In genomic region chr17:75701288-75701687, GRCh38 we compare ENCODE assay signal across 14 cellular contexts. TPM values are rescaled to one million over a fixed set of nuclear protein-coding genes. Genes with fewer than 3 reads are reported as not detected.
DNase-seq lines count a peak whose midpoint lies in the region; ATAC-seq and TF ChIP-seq lines count a peak whose summit lies in the region.
"Had no signal": no experiment of that assay in that cellular context is flagged by ENCODE, and none has a peak within 500 bp of the region (broad histone marks: within the 10 kb centered on the region; RNA-seq: fewer than 3 reads in every experiment).

No MANE protein-coding gene starts in this region.

- peaks cover 24% of the 10 kb centered on the region for H3K4me1 Mint-ChIP-seq in mesothelial cell of epicardium

- TF ChIP-seq CTCF in PC-9 (conservative IDR thresholded peaks at IDR 0.05) (no peak), mesothelial cell of epicardium (IDR thresholded peaks at IDR 0.05; ENCODE audit: unreplicated experiment) (no peak)

- H3K4me2 ChIP-seq in PC-9, result peak overlapping the region; percentile 59
- H3K4me2 ChIP-seq: BLaER1 had no signal

- intact Hi-C loops in PC-9 (cut with micrococcal nuclease; ENCODE audit: unreplicated experiment) (no loop called here), aorta (cut with DNase I) (no loop called here)

- H3K9me3 ChIP-seq in PC-9 (ENCODE audit: insufficient read depth, low read depth) (no peaks in the 10 kb centered on the region), aorta (ENCODE audit: control insufficient read depth, low read length) (no peaks in the 10 kb centered on the region)
- H3K9me3 ChIP-seq: BLaER1, body of pancreas, thoracic aorta had no signal

- peak overlapping the region; percentile 98 for H3K27ac Mint-ChIP-seq in mesothelial cell of epicardium
- H3K27ac Mint-ChIP-seq: nephron had no signal

- H3K4me3 Mint-ChIP-seq in mesothelial cell of epicardium, result no peak overlapping the region
- H3K4me3 Mint-ChIP-seq: nephron had no signal

- H3K36me3 ChIP-seq in PC-9 (ENCODE audit: low read depth) (peaks cover 13% of the 10 kb centered on the region; the same call in 1 of the 2 replicates), aorta (ENCODE audit: control insufficient read depth in 1 of 2, insufficient read depth in 2 of 2, low read length in 1 of 2) (peaks cover 2 to 12% of the 10 kb centered on the region in 2 donors)

- WGBS in aorta, 2 donors, result 84 to 86% methylated on average over 10 of the region's 10 CpGs

- no peaks in the 10 kb centered on the region for H3K9me3 Mint-ChIP-seq in mesothelial cell of epicardium
- H3K9me3 Mint-ChIP-seq: nephron had no signal

- peaks cover 39% of the 10 kb centered on the region for H3K36me3 Mint-ChIP-seq in mesothelial cell of epicardium

- no peaks in the 10 kb centered on the region for H3K27me3 Mint-ChIP-seq in mesothelial cell of epicardium (ENCODE audit: low read depth)

- H3K4me3 ChIP-seq in PC-9 (no peak overlapping the region), aorta (ENCODE audit: low read length in 2 of 2) (no peak overlapping the region)
- H3K4me3 ChIP-seq: BLaER1, body of pancreas, thoracic aorta had no signal

- H3F3A ChIP-seq in PC-9 (ENCODE audit: insufficient read depth, low read depth), result peaks cover 49% of the 10 kb centered on the region

- peaks cover 29% of the 10 kb centered on the region for H3K79me2 ChIP-seq in PC-9 (ENCODE audit: low read depth)

- CTCF ChIA-PET in PC-9 (lab: Charles Lee), result no interaction called here

- ATAC-seq in HG02852 (IDR thresholded peaks at IDR 0.05; ENCODE audit: unreplicated experiment) (no peak), aorta (ENCODE audit: low FRiP score) (no peak)
- ATAC-seq: body of pancreas had no signal

- H3K4me1 ChIP-seq in PC-9 (replicated peaks; ENCODE audit: insufficient read depth) (peaks cover 61% of the 10 kb centered on the region), aorta (ENCODE audit: control insufficient read depth in 1 of 2, insufficient read depth in 2 of 2, low read length in 2 of 2) (no peaks in the 10 kb centered on the region)

- H2AFZ ChIP-seq in PC-9, result no peak overlapping the region

- no peaks in the 10 kb centered on the region for H3K27me3 ChIP-seq in PC-9 (ENCODE audit: insufficient read depth, low read depth)
- no peaks in the 10 kb centered on the region for H3K27me3 ChIP-seq in aorta (ENCODE audit: control insufficient read depth in 1 of 2, insufficient read depth in 2 of 2, low read length in 1 of 2)
- H3K27me3 ChIP-seq: BLaER1, body of pancreas had no signal

- no peaks in the 10 kb centered on the region for H4K20me1 ChIP-seq in PC-9 (ENCODE audit: insufficient read depth)

- H3K27ac ChIP-seq in PC-9 (peak overlapping the region; percentile 71), cingulate gyrus (ENCODE audit: low read depth, low read length) (peak overlapping the region; percentile 92), substantia nigra (ENCODE audit: low read depth, low read length, poor library complexity, severe bottlenecking) (peak overlapping the region; percentile 100), aorta (ENCODE audit: low read depth in 1 of 2, low read length in 2 of 2) (no peak overlapping the region)
- H3K27ac ChIP-seq: BLaER1, thoracic aorta had no signal

- H3K9me2 ChIP-seq in PC-9 (ENCODE audit: insufficient read depth), result no peaks in the 10 kb centered on the region

- POLR2A ChIA-PET in PC-9 (lab: Charles Lee; ENCODE audit: unreplicated experiment), result no interaction called here

- BruUV-seq in PC-9 (replicated peaks; lab: Mats Ljungman, UMichigan), result no TSS peak

- DNase-seq in PC-9, result no peak
- no peak for DNase-seq in mesothelial cell of epicardium (ENCODE audit: low spot score in 2 of 2, unreplicated experiment in 2 of 2)
- DNase-seq in substantia nigra (lab: John Stamatoyannopoulos, UW), result no peak
- DNase-seq in dermis blood vessel endothelial cell, result no peak
- no peak for DNase-seq in aorta
- no peak for DNase-seq in NCI-H1436 (lab: John Stamatoyannopoulos, UW)
- DNase-seq: activated CD8-positive, alpha-beta memory T cell treated with anti-CD3 and anti-CD28 coated beads for 24 hours; NCI-H2081 had no signal

RNA-seq across cellular contexts. Expression of gene ITGB4, which starts 20.0 kb away (rescaled TPM):
- total RNA-seq in PC-9 (2021), result 448 and 461 TPM in 2 replicates
- total RNA-seq in mesothelial cell of epicardium, result 112 to 117 TPM (median 116 TPM) in 3 replicates
- 34.4 and 125 TPM in 2 replicates for total RNA-seq in dermis blood vessel endothelial cell
- 10 to 100 TPM; 40.3 to 69.5 TPM for total RNA-seq in aorta
- polyA plus RNA-seq in aorta, result 10 to 100 TPM in 1 of 2 donors, 1 to 10 TPM in 1; 7.5 to 13.9 TPM

RNA-seq across cellular contexts. Expression of gene SAP30BP, which starts 34.1 kb away (rescaled TPM):
- total RNA-seq in PC-9 (2021), result 79.5 and 80.3 TPM in 2 replicates
- total RNA-seq in mesothelial cell of epicardium, result 96.0 to 109 TPM (median 106 TPM) in 3 replicates
- 68.2 and 84.7 TPM in 2 replicates for total RNA-seq in dermis blood vessel endothelial cell
- 10 to 100 TPM; 72.6 to 78.6 TPM for total RNA-seq in aorta
- polyA plus RNA-seq in aorta, result 100 to 1,000 TPM in 1 of 2 donors, 10 to 100 TPM in 1; 43.3 to 127 TPM

RNA-seq across cellular contexts. Expression of gene RECQL5, which starts 34.3 kb away (rescaled TPM):
- 41.0 and 44.2 TPM in 2 replicates for total RNA-seq in PC-9 (2021)
- 56.9 to 63.3 TPM (median 62.6 TPM) in 3 replicates for total RNA-seq in mesothelial cell of epicardium
- total RNA-seq in dermis blood vessel endothelial cell, result 14.6 and 16.2 TPM in 2 replicates
- 10 to 100 TPM; 11.4 to 26.1 TPM for total RNA-seq in aorta
- 10 to 100 TPM in 1 of 2 donors, 1 to 10 TPM in 1; 3.3 to 40.6 TPM for polyA plus RNA-seq in aorta

Comparison
In these comparisons a context has a peak if more than half of its experiments do, and no peak if none do; other contexts are left out.
1. H3K27ac ChIP-seq: peak in PC-9 (single experiment), cingulate gyrus (single experiment) and substantia nigra (single experiment); none in aorta (0 of 2).